ENCODE assay signal across 20 cellular contexts in genomic region chr18:4035521-4035920, GRCh38.
A peak's percentile ranks its signal among the peaks of the same experiment; 100 is the strongest.
DNase-seq lines count a peak whose midpoint lies in the region; ATAC-seq, FAIRE-seq and TF ChIP-seq lines count a peak whose summit lies in the region.
"Had no signal": no experiment of that assay in that cellular context is flagged by ENCODE, and none has a peak within 500 bp of the region (broad histone marks: within the 10 kb centered on the region; RNA-seq: fewer than 3 reads in every experiment).

No MANE protein-coding gene starts in this region.

- DNase-seq in D341Med (ENCODE audit: low spot score), result peak; percentile 41
- peak; percentile 18 for DNase-seq in DMS79 (lab: John Stamatoyannopoulos, UW)
- DNase-seq in NCI-H524 (lab: John Stamatoyannopoulos, UW), result peak; percentile 29 to 55
- peak; percentile 38 for DNase-seq in bronchial epithelial cell (ENCODE audit: low read depth)
- no peak for DNase-seq in AG08395 (ENCODE audit: low spot score)
- no peak for DNase-seq in lower leg skin (ENCODE audit: low spot score in 2 of 2)
- DNase-seq: BE2C; Calu3; CD4-positive, alpha-beta T cell; DND-41; GDM1; NCI-H1048; NCI-H1930; NCI-H526 treated with DMSO at 0.1 percent for 48 hours; SW 1271 had no signal

- H3K36me3 ChIP-seq in bronchial epithelial cell (ENCODE audit: control insufficient read depth, insufficient read depth, low read length), result no peaks in the 10 kb centered on the region
- H3K36me3 ChIP-seq: BE2C, SJSA1 had no signal

- no peaks in the 10 kb centered on the region for H3K27me3 ChIP-seq in bronchial epithelial cell (ENCODE audit: control insufficient read depth, insufficient read depth, low read length)
- H3K27me3 ChIP-seq: BE2C, SJSA1 had no signal

- TF ChIP-seq CTCF in bronchial epithelial cell (IDR thresholded peaks at IDR 0.05; ENCODE audit: insufficient read depth, low read length, severe bottlenecking) (no peak), lower leg skin (IDR thresholded peaks at IDR 0.05) (no peak)

- H3K4me3 ChIP-seq in bronchial epithelial cell (ENCODE audit: low read depth, low read length), result no peak overlapping the region
- no peak overlapping the region for H3K4me3 ChIP-seq in lower leg skin (ENCODE audit: low read depth, poor library complexity, severe bottlenecking)
- H3K4me3 ChIP-seq: GM12878, SJSA1 had no signal

- no peak for ATAC-seq in GM18511 (IDR thresholded peaks at IDR 0.05; ENCODE audit: unreplicated experiment)
- ATAC-seq: GM12878 had no signal

- intact Hi-C loops in lower leg skin (cut with DNase I; ENCODE audit: low total_unique reads), result no loop called here

- FAIRE-seq in bronchial epithelial cell (lab: Jason Lieb, UNC), result no peak
- FAIRE-seq: GM12878, GM18507, H1 had no signal

- TF ChIP-seq POLR2A in lower leg skin (IDR thresholded peaks at IDR 0.05), result no peak

- WGBS in lower leg skin, 2 donors, result 54 to 59% methylated on average over 6 of the region's 6 CpGs

Comparison
In these comparisons a context has a peak if more than half of its experiments do, and no peak if none do; other contexts are left out.
1. DNase-seq: peak in D341Med (single experiment), DMS79 (single experiment), NCI-H524 (2 of 2) and bronchial epithelial cell (single experiment); none in AG08395 (single experiment) and lower leg skin (0 of 2).